In genomic region chr1:1013105-1013921, GRCh38 we compare ENCODE assay signal across 8 cellular contexts.
DNase-seq lines count a peak whose midpoint lies in the region; ATAC-seq and TF ChIP-seq lines count a peak whose summit lies in the region.

Gene ISG15, plus strand, starts transcription at chr1:1013497. Its CDS starts 77 bp downstream, at chr1:1013574.

- H3K27ac ChIP-seq in coronary artery: peak within 1 kb of the TSS; percentile 75 to 97

- no peak for TF ChIP-seq CTCF in coronary artery (IDR thresholded peaks at IDR 0.05)

- H3K4me3 ChIP-seq in coronary artery: peak within 1 kb of the TSS; percentile 80

- ATAC-seq in HG02938 (IDR thresholded peaks at IDR 0.05; ENCODE audit: unreplicated experiment): peak; percentile 82

- DNase-seq in NCI-H146 (lab: John Stamatoyannopoulos, UW) (peak; percentile 34), NCI-H146 treated with DMSO at 0.1 percent for 48 hours (lab: John Stamatoyannopoulos, UW; ENCODE audit: unreplicated experiment) (no peak), NCI-H345 (lab: John Stamatoyannopoulos, UW) (peak; percentile 78), coronary artery (ENCODE audit: low spot score) (peak; percentile 95), left kidney (ENCODE audit: low read depth, low spot score) (peak; percentile 87)
- DNase-seq in activated CD4-positive, alpha-beta T cell treated with anti-CD3 and anti-CD28 coated beads for 48 hours: peak; percentile 90
- peak; percentile 84 to 87 for DNase-seq in stimulated activated CD4-positive, alpha-beta T cell treated with anti-CD3 and anti-CD28 coated beads, Interleukin-2, amount 100 ng/mL, for 24 hours
